Comparison of ENCODE assay signal across 8 cellular contexts in genomic region chr9:3181049-3181953, GRCh38.
DNase-seq lines count a peak whose midpoint lies in the region; ATAC-seq and TF ChIP-seq lines count a peak whose summit lies in the region.

No MANE protein-coding gene starts in this region.

- peak overlapping the region; percentile 51 for H3K4me3 ChIP-seq in iPS DF 6.9 (ENCODE audit: low read length)

- H3K9me3 ChIP-seq in iPS DF 6.9 (ENCODE audit: control insufficient read depth, insufficient read depth, low read length): no peaks in the 10 kb centered on the region

- ATAC-seq in HG02981 (IDR thresholded peaks at IDR 0.05; ENCODE audit: unreplicated experiment): peak; percentile 60

- no peaks in the 10 kb centered on the region for H3K9me3 Mint-ChIP-seq in activated naive CD8-positive, alpha-beta T cell (ENCODE audit: low read depth)

- TF ChIP-seq CTCF in GM12874 (IDR thresholded peaks at IDR 0.05; ENCODE audit: insufficient read depth, low read depth, low read length): peak; percentile 51

- peak overlapping the region; percentile 49 for H3K4me3 Mint-ChIP-seq in activated naive CD8-positive, alpha-beta T cell

- no peak overlapping the region for H3K27ac Mint-ChIP-seq in activated naive CD8-positive, alpha-beta T cell

- H3K27me3 ChIP-seq in iPS DF 6.9 (ENCODE audit: control insufficient read depth, insufficient read depth, low read length): peaks cover 9% of the 10 kb centered on the region; the same call in 1 of the 2 replicates

- no peaks in the 10 kb centered on the region for H3K36me3 Mint-ChIP-seq in activated naive CD8-positive, alpha-beta T cell

- peaks cover 2% of the 10 kb centered on the region for H3K4me1 Mint-ChIP-seq in activated naive CD8-positive, alpha-beta T cell (ENCODE audit: low read depth)

- DNase-seq in NCI-H345 treated with DMSO at 0.1 percent for 48 hours (lab: John Stamatoyannopoulos, UW; ENCODE audit: unreplicated experiment): peak; percentile 64
- peak; percentile 73 for DNase-seq in iPS DF 6.9 (ENCODE audit: low read depth, low spot score)
- peak; percentile 72 for DNase-seq in stimulated activated CD4-positive, alpha-beta T cell treated with anti-CD3 and anti-CD28 coated beads, Interleukin-15, amount 100 ng/mL, for 24 hours
- DNase-seq in SIG-M5 treated with dmso at 0.1 percent for 504 hours (lab: John Stamatoyannopoulos, UW; ENCODE audit: unreplicated experiment): no peak
- no peak for DNase-seq in OCI-M2 (lab: John Stamatoyannopoulos, UW; ENCODE audit: unreplicated experiment)

- H3K36me3 ChIP-seq in iPS DF 6.9 (ENCODE audit: control insufficient read depth, insufficient read depth, low read length): no peaks in the 10 kb centered on the region

- H3K27ac ChIP-seq in iPS DF 6.9 (ENCODE audit: low read length): no peak overlapping the region

- peaks cover 5% of the 10 kb centered on the region; the same call in 1 of the 2 replicates for H3K4me1 ChIP-seq in iPS DF 6.9 (ENCODE audit: control insufficient read depth, insufficient read depth, low read length)

- peaks cover 27% of the 10 kb centered on the region for H3K27me3 Mint-ChIP-seq in activated naive CD8-positive, alpha-beta T cell

- no CpG with 5 or more reads among the region's 76 CpGs for WGBS in iPS DF 6.9 (ENCODE audit: insufficient coverage, insufficient read length)

Comparison
In these comparisons a context has a peak if more than half of its experiments do, and no peak if none do; other contexts are left out.
1. DNase-seq: peak in NCI-H345 treated with DMSO at 0.1 percent for 48 hours (single experiment), iPS DF 6.9 (single experiment) and stimulated activated CD4-positive, alpha-beta T cell treated with anti-CD3 and anti-CD28 coated beads, Interleukin-15, amount 100 ng/mL, for 24 hours (single experiment); none in SIG-M5 treated with dmso at 0.1 percent for 504 hours (single experiment) and OCI-M2 (single experiment).